Comparison of ENCODE assay signal across 1 cellular context in the genomic region with DNA sequence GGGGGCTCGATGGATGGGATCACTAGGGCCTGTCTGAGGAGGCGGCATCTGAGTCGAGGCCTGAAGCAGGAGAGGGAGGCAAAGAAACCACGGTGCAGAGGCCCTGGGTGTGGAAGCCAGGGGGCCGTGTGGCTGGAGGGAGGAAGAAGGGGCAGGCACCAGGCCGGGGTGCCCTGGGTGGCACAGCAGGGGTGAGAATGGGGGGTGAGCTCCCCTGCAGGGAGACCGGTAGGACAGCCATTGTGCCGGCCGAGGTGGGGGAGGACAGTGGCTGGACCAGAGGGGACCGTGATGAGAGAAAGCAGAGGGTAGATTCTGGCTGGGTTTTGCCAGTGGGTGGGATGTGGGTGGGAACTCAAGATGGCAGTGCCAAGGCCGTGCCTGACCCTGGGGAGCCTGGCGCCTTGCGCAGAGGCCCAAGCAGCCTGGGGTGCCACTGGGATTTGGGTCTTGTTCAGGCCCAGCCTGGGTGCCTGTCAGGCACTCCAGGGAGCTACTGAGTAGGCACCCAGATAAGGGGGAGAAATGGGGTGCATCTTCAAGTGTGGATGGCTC.
A peak's percentile ranks its signal among the peaks of the same experiment; 100 is the strongest.
TF ChIP-seq lines count a peak whose summit lies in the region.

No MANE protein-coding gene starts in this region.

TF ChIP-seq in HEK293, 187 proteins besides CTCF, POLR2A, EP300 and RAD21 (continued from another document):
- 0 out of 2 replicates have a peak, but pooled peaks have one; percentile 44 for TF ChIP-seq HIC1 (tag by site-specific recombination; IDR thresholded peaks at IDR 0.05)
- no peak for TF ChIP-seq ZNF623 (tag by site-specific recombination; IDR thresholded peaks at IDR 0.05)
- TF ChIP-seq ZFP41 (tag by site-specific recombination; IDR thresholded peaks at IDR 0.05; ENCODE audit: borderline replicate concordance), result no peak
